In the genomic region with DNA sequence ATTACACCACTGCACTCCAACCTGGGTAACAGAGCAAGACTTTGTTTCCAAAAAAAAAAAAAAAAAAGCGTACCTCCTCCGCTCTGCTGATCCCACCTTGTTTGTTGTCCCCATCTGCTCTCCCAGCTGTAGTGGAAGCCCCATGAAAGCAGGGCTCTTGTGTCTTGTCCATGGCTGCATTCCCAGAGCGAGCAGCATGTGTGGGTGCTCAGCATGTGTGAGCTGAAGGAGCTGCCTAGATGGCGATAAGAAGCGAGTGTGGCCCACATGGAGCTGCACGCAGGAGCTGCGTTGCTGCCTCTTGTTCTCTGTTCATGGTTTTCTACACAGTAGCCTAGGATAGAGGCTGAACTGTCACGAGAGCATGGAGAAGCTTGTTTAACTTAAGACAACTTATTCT, we compare ENCODE assay signal across 1 cellular context.
TF ChIP-seq lines count a peak whose summit lies in the region.

No MANE protein-coding gene starts in this region.

TF ChIP-seq in WTC11, 78 proteins besides CTCF, POLR2A, EP300 and RAD21 (continued from another document):
- TF ChIP-seq, protein P1, sequence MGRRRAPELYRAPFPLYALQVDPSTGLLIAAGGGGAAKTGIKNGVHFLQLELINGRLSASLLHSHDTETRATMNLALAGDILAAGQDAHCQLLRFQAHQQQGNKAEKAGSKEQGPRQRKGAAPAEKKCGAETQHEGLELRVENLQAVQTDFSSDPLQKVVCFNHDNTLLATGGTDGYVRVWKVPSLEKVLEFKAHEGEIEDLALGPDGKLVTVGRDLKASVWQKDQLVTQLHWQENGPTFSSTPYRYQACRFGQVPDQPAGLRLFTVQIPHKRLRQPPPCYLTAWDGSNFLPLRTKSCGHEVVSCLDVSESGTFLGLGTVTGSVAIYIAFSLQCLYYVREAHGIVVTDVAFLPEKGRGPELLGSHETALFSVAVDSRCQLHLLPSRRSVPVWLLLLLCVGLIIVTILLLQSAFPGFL (CRISPR knock-in tag; IDR thresholded peaks at IDR 0.05; ENCODE audit: borderline replicate concordance), result no peak
- TF ChIP-seq HMGA2 (CRISPR knock-in tag; IDR thresholded peaks at IDR 0.05) (no peak), ZNF281 (CRISPR knock-in tag; IDR thresholded peaks at IDR 0.05) (no peak), OVOL2 (CRISPR knock-in tag; IDR thresholded peaks at IDR 0.05; ENCODE audit: borderline replicate concordance) (no peak), SMAD4 (CRISPR knock-in tag; IDR thresholded peaks at IDR 0.05) (no peak), ZNF671 (CRISPR knock-in tag; IDR thresholded peaks at IDR 0.05) (no peak), TEAD4 (CRISPR knock-in tag; IDR thresholded peaks at IDR 0.05) (no peak), HMGXB4 (CRISPR knock-in tag; IDR thresholded peaks at IDR 0.05) (no peak), MLX (CRISPR knock-in tag; IDR thresholded peaks at IDR 0.05) (no peak)
